ENCODE assay signal across 9 cellular contexts in genomic region chrX:120302434-120302833, GRCh38. TPM values are rescaled to one million over a fixed set of nuclear protein-coding genes. Genes with fewer than 3 reads are reported as not detected.
DNase-seq lines count a peak whose midpoint lies in the region; ATAC-seq and TF ChIP-seq lines count a peak whose summit lies in the region.
"Had no signal": no experiment of that assay in that cellular context is flagged by ENCODE, and none has a peak within 500 bp of the region (broad histone marks: within the 10 kb centered on the region; RNA-seq: fewer than 3 reads in every experiment).

No MANE protein-coding gene starts in this region.

- peak; percentile 49 for DNase-seq in DMS53 (lab: John Stamatoyannopoulos, UW)
- no peak for DNase-seq in DMS53 treated with DMSO at 0.1 percent for 48 hours (lab: John Stamatoyannopoulos, UW; ENCODE audit: unreplicated experiment)
- peak; percentile 76 for DNase-seq in activated CD4-positive, alpha-beta memory T cell treated with anti-CD3 and anti-CD28 coated beads, Interleukin-2, amount 10 ng/mL, durations not matched to agents 7 days and 5 days
- peak; percentile 4 for DNase-seq in neural progenitor cell (ENCODE audit: low spot score)
- DNase-seq in H7: no peak
- DNase-seq in heart left ventricle: no peak

- TF ChIP-seq POLR2A in heart left ventricle (IDR thresholded peaks at IDR 0.05): no peak

- CTCF ChIA-PET in activated CD4-positive, alpha-beta memory T cell treated with anti-CD3 and anti-CD28 coated beads, Interleukin-2, amount 10 ng/mL, durations not matched to agents 7 days and 5 days (lab: Charles Lee): interaction anchor here (1.1 kb wide), 1 partner anchor 52 kb away, joined by 4 read pairs; the partner anchor contains the start of gene ZBTB33

- H3K36me3 ChIP-seq in neural progenitor cell: no peaks in the 10 kb centered on the region
- no peaks in the 10 kb centered on the region for H3K36me3 ChIP-seq in H7 (replicated peaks; ENCODE audit: control insufficient read depth, insufficient read depth, low read length)
- no peaks in the 10 kb centered on the region for H3K36me3 ChIP-seq in heart left ventricle

- H4K20me1 ChIP-seq in neural progenitor cell (ENCODE audit: low read depth): no peaks in the 10 kb centered on the region

- H2AFZ ChIP-seq in neural progenitor cell (replicated peaks): no peak overlapping the region

- TF ChIP-seq CTCF in neural progenitor cell (IDR thresholded peaks at IDR 0.05) (no peak), heart left ventricle (IDR thresholded peaks at IDR 0.05) (no peak)

- H3K4me2 ChIP-seq in neural progenitor cell: no peak overlapping the region

- peak overlapping the region in 1 of 3 donors; percentile 66 for H3K27ac Mint-ChIP-seq in IgD-negative memory B cell
- peak overlapping the region; percentile 13 for H3K27ac Mint-ChIP-seq in activated CD4-positive, alpha-beta memory T cell treated with anti-CD3 and anti-CD28 coated beads, Interleukin-2, amount 10 ng/mL, durations not matched to agents 7 days and 5 days
- no peak overlapping the region for H3K27ac Mint-ChIP-seq in neural progenitor cell

- H3K4me3 ChIP-seq in neural progenitor cell (no peak overlapping the region), H7 (ENCODE audit: insufficient read depth, low read depth, low read length) (no peak overlapping the region), heart left ventricle (no peak overlapping the region)

- ATAC-seq in GM21717 (IDR thresholded peaks at IDR 0.05; ENCODE audit: unreplicated experiment): peak; percentile 87
- no peak for ATAC-seq in heart left ventricle

- intact Hi-C loops in heart left ventricle (cut with DNase I): loop anchor here in 4 of 10 donors (5.0 to 10.0 kb wide), 3 partner anchors 48 to 58 kb away; partner anchors contain the start of gene ZBTB33 (in 3 of the 4)

- H3K79me2 ChIP-seq in neural progenitor cell (ENCODE audit: low read depth): no peaks in the 10 kb centered on the region

- H3K4me3 Mint-ChIP-seq in IgD-negative memory B cell (peak overlapping the region in 3 of 4 donors; percentile 42 to 91 (median 76)), neural progenitor cell (no peak overlapping the region)
- peak overlapping the region; percentile 19 for H3K4me3 Mint-ChIP-seq in activated CD4-positive, alpha-beta memory T cell treated with anti-CD3 and anti-CD28 coated beads, Interleukin-2, amount 10 ng/mL, durations not matched to agents 7 days and 5 days

- H3K9ac ChIP-seq in neural progenitor cell: no peak overlapping the region

- H3K36me3 Mint-ChIP-seq in IgD-negative memory B cell (no peaks in the 10 kb centered on the region), neural progenitor cell (no peaks in the 10 kb centered on the region)
- no peaks in the 10 kb centered on the region for H3K36me3 Mint-ChIP-seq in activated CD4-positive, alpha-beta memory T cell treated with anti-CD3 and anti-CD28 coated beads, Interleukin-2, amount 10 ng/mL, durations not matched to agents 7 days and 5 days (ENCODE audit: low read depth)

- no peaks in the 10 kb centered on the region for H3K4me1 ChIP-seq in neural progenitor cell
- peaks cover 0 to 12% (median 0%) of the 10 kb centered on the region in 12 donors for H3K4me1 ChIP-seq in heart left ventricle

- H3K9me3 ChIP-seq in neural progenitor cell (ENCODE audit: low read depth): no peaks in the 10 kb centered on the region
- H3K9me3 ChIP-seq in heart left ventricle: no peaks in the 10 kb centered on the region

- H3F3A ChIP-seq in neural progenitor cell (ENCODE audit: low read depth): peaks cover under 1% of the 10 kb centered on the region

- H3K27ac ChIP-seq in neural progenitor cell: no peak overlapping the region
- H3K27ac ChIP-seq in heart left ventricle: no peak overlapping the region
- H3K27ac ChIP-seq: 22Rv1 had no signal

- H3K4me1 Mint-ChIP-seq in IgD-negative memory B cell (peaks cover 11 to 29% (median 12%) of the 10 kb centered on the region in 3 donors), neural progenitor cell (peaks cover 22% of the 10 kb centered on the region)
- peaks cover 47% of the 10 kb centered on the region for H3K4me1 Mint-ChIP-seq in activated CD4-positive, alpha-beta memory T cell treated with anti-CD3 and anti-CD28 coated beads, Interleukin-2, amount 10 ng/mL, durations not matched to agents 7 days and 5 days

- WGBS in heart left ventricle, 4 donors: 4 to 20% (median 15%) methylated on average over 4 of the region's 4 CpGs

- POLR2A ChIA-PET in activated CD4-positive, alpha-beta memory T cell treated with anti-CD3 and anti-CD28 coated beads, Interleukin-2, amount 10 ng/mL, durations not matched to agents 7 days and 5 days (lab: Charles Lee): interaction anchor here (1.7 kb wide), 1 partner anchor 52 kb away, joined by 9 read pairs; the partner anchor contains the start of gene ZBTB33

- H3K27me3 ChIP-seq in neural progenitor cell (peaks cover 18% of the 10 kb centered on the region), H7 (ENCODE audit: control insufficient read depth, insufficient read depth, low read length) (peaks cover 7% of the 10 kb centered on the region; the same call in 1 of the 2 replicates), heart left ventricle (peaks cover 0 to 22% (median 0%) of the 10 kb centered on the region in 9 donors)

- no peaks in the 10 kb centered on the region for H3K9me3 Mint-ChIP-seq in IgD-negative memory B cell
- no peaks in the 10 kb centered on the region for H3K9me3 Mint-ChIP-seq in activated CD4-positive, alpha-beta memory T cell treated with anti-CD3 and anti-CD28 coated beads, Interleukin-2, amount 10 ng/mL, durations not matched to agents 7 days and 5 days
- H3K9me3 Mint-ChIP-seq in neural progenitor cell: no peaks in the 10 kb centered on the region

- H3K27me3 Mint-ChIP-seq in IgD-negative memory B cell (peaks cover 3% of the 10 kb centered on the region), neural progenitor cell (ENCODE audit: insufficient read depth, low read depth) (peaks cover 4% of the 10 kb centered on the region)
- no peaks in the 10 kb centered on the region for H3K27me3 Mint-ChIP-seq in activated CD4-positive, alpha-beta memory T cell treated with anti-CD3 and anti-CD28 coated beads, Interleukin-2, amount 10 ng/mL, durations not matched to agents 7 days and 5 days

RNA-seq across cellular contexts. Expression of gene TMEM255A, which starts 8.8 kb away (rescaled TPM):
- polyA plus RNA-seq in IgD-negative memory B cell: 0.33 TPM
- not detected for total RNA-seq in activated CD4-positive, alpha-beta memory T cell treated with anti-CD3 and anti-CD28 coated beads, Interleukin-2, amount 10 ng/mL, durations not matched to agents 7 days and 5 days
- total RNA-seq in neural progenitor cell (ENCODE audit: low replicate concordance): 2.0 and 3.5 TPM in 2 replicates
- 0.44 and 0.94 TPM in 2 replicates for total RNA-seq in H7 (2014; rRNA removed; shearing (Covaris generic))
- 1 to 10 TPM in 1 of 9 donors, under 1 TPM in 8; 0.07 to 2.4 (median 0.37) TPM for total RNA-seq in heart left ventricle
- under 1 TPM; 0.04 to 0.15 TPM for polyA plus RNA-seq in heart left ventricle

RNA-seq across cellular contexts. Expression of gene ZBTB33, which starts 51.8 kb away (rescaled TPM):
- polyA plus RNA-seq in IgD-negative memory B cell: 11.5 TPM
- total RNA-seq in activated CD4-positive, alpha-beta memory T cell treated with anti-CD3 and anti-CD28 coated beads, Interleukin-2, amount 10 ng/mL, durations not matched to agents 7 days and 5 days: 10 to 100 TPM; 17.9 to 19.5 TPM
- 33.1 and 45.6 TPM in 2 replicates for total RNA-seq in neural progenitor cell (ENCODE audit: low replicate concordance)
- 12.8 and 13.6 TPM in 2 replicates for total RNA-seq in H7 (2014; rRNA removed; shearing (Covaris generic))
- total RNA-seq in heart left ventricle: 1 to 10 TPM; 5.3 to 8.9 (median 7.1) TPM
- 1 to 10 TPM; 1.6 to 5.2 TPM for polyA plus RNA-seq in heart left ventricle

RNA-seq across cellular contexts. Expression of gene ATP1B4, which starts 59.5 kb away (rescaled TPM):
- polyA plus RNA-seq in IgD-negative memory B cell (not detected), heart left ventricle (under 1 TPM in 1 of 2 donors, not detected in 1; 0.15 TPM)
- not detected for total RNA-seq in activated CD4-positive, alpha-beta memory T cell treated with anti-CD3 and anti-CD28 coated beads, Interleukin-2, amount 10 ng/mL, durations not matched to agents 7 days and 5 days
- total RNA-seq in neural progenitor cell (ENCODE audit: low replicate concordance) (not detected in 2 replicates), heart left ventricle (1 to 10 TPM in 2 of 9 donors, under 1 TPM in 5, not detected in 2; 0.09 to 6.5 (median 0.13) TPM)
- total RNA-seq in H7 (2014; rRNA removed; shearing (Covaris generic)): not detected in 2 replicates

Comparison
In these comparisons a context has a peak if more than half of its experiments do, and no peak if none do; other contexts are left out.
1. DNase-seq: peak in DMS53 (single experiment), activated CD4-positive, alpha-beta memory T cell treated with anti-CD3 and anti-CD28 coated beads, Interleukin-2, amount 10 ng/mL, durations not matched to agents 7 days and 5 days (single experiment) and neural progenitor cell (single experiment); none in DMS53 treated with DMSO at 0.1 percent for 48 hours (single experiment), H7 (single experiment) and heart left ventricle (0 of 5).